Comparison of ENCODE assay signal across 8 cellular contexts in the genomic region with DNA sequence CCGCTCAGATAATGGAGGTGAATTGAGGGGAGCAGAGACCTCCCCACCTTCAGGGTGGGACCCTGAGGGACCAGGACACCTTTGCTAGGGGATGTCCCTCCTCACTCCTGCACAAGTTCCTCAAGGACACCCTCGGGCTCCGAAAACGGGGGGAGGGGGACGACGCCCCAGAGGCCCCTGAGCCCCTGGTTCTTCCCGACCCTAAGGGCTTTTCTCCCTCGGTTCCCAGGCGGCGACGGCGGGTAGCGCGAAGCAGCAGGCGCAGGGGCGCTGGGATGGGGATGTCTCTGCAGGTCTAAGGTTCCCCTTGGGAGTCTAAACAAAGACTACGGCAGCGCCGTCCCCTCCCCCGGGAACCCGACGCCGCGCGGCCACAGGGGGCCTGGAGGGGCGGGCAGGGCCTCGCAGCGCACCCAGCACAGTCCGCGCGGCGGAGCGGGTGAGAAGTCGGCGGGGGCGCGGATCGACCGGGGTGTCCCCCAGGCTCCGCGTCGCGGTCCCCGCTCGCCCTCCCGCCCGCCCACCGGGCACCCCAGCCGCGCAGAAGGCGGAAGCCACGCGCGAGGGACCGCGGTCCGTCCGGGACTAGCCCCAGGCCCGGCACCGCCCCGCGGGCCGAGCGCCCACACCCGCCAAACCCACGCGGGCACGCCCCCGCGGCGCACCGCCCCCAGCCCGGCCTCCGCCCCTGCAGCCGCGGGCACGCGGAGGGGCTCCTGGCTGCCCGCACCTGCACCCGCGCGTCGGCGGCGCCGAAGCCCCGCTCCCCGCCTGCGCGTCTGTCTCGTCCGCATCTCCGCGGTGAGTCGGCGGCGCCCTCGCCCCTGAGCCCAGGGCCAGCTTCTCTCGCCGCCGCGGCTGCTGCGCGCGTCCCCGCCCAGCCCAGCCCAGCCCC. TPM values are rescaled to one million over a fixed set of nuclear protein-coding genes. Genes with fewer than 3 reads are reported as not detected.
DNase-seq lines count a peak whose midpoint lies in the region; ATAC-seq and TF ChIP-seq lines count a peak whose summit lies in the region.

No MANE protein-coding gene starts in this region.

- TF ChIP-seq CTCF in breast epithelium (IDR thresholded peaks at IDR 0.05): no peak
- TF ChIP-seq CTCF in MCF 10A (IDR thresholded peaks at IDR 0.05; ENCODE audit: unreplicated experiment): no peak
- no peak for TF ChIP-seq CTCF in adrenal gland (IDR thresholded peaks at IDR 0.05)
- no peak for TF ChIP-seq CTCF in uterus (IDR thresholded peaks at IDR 0.05)

- no peak for TF ChIP-seq POLR2A in breast epithelium (IDR thresholded peaks at IDR 0.05)
- peak; percentile 51 to 55 for TF ChIP-seq POLR2A in adrenal gland (IDR thresholded peaks at IDR 0.05)
- TF ChIP-seq POLR2A in uterus (IDR thresholded peaks at IDR 0.05): no peak

- CTCF ChIA-PET in MCF 10A (lab: Yijun Ruan, JAX): no interaction called here

- H3K27me3 ChIP-seq in breast epithelium: peaks cover 5 to 57% of the 10 kb centered on the region in 2 donors
- H3K27me3 ChIP-seq in adrenal gland: peaks cover 2% of the 10 kb centered on the region
- no peaks in the 10 kb centered on the region for H3K27me3 ChIP-seq in uterus

- H3K4me1 ChIP-seq in breast epithelium: peaks cover 0 to 12% of the 10 kb centered on the region in 2 donors
- peaks cover 28 to 49% of the 10 kb centered on the region in 2 donors for H3K4me1 ChIP-seq in adrenal gland (replicated peaks in 1 of 2)
- no peaks in the 10 kb centered on the region for H3K4me1 ChIP-seq in uterus

- intact Hi-C loops in breast epithelium (cut with DNase I; ENCODE audit: low total_unique reads) (no loop called here), MCF 10A (cut with micrococcal nuclease) (no loop called here), adrenal gland (cut with DNase I) (no loop called here), uterus (cut with DNase I; ENCODE audit: low total_unique reads) (no loop called here)

- H3K9me3 ChIP-seq in breast epithelium (no peaks in the 10 kb centered on the region), adrenal gland (replicated peaks in 1 of 3) (no peaks in the 10 kb centered on the region), uterus (no peaks in the 10 kb centered on the region)

- peaks cover 10% of the 10 kb centered on the region for H3K4me1 Mint-ChIP-seq in MCF 10A (ENCODE audit: insufficient read depth, unreplicated experiment)

- no TSS peak for BruUV-seq in MCF 10A (replicated peaks; lab: Mats Ljungman, UMichigan)

- POLR2A ChIA-PET in MCF 10A (lab: Yijun Ruan, JAX): interaction anchor here (1.0 kb wide), 1 partner anchor 11 kb away, joined by 4 read pairs; no protein-coding TSS in a partner anchor

- H3K27ac Mint-ChIP-seq in MCF 10A (ENCODE audit: low read depth, unreplicated experiment): no peak overlapping the region

- ATAC-seq in left lobe of liver (peak; percentile 48), HG02798 (IDR thresholded peaks at IDR 0.05; ENCODE audit: poor library complexity, unreplicated experiment) (no peak), GM18909 (IDR thresholded peaks at IDR 0.05; ENCODE audit: poor library complexity, unreplicated experiment) (no peak)

- H3K4me3 Mint-ChIP-seq in MCF 10A (ENCODE audit: unreplicated experiment): no peak overlapping the region

- H3K4me3 ChIP-seq in breast epithelium (peak overlapping the region; percentile 47 to 69 (median 53)), adrenal gland (peak overlapping the region in 2 of 4 donors; percentile 77 to 80), uterus (peak overlapping the region; percentile 46 to 64)

- DNase-seq in breast epithelium (ENCODE audit: low spot score in 2 of 2): no peak
- DNase-seq in MCF 10A (ENCODE audit: unreplicated experiment): no peak
- DNase-seq in adrenal gland: peak in 6 of 7 donors; percentile 42 to 75 (median 65)
- DNase-seq in left lobe of liver (ENCODE audit: low spot score): no peak
- no peak for DNase-seq in uterus
- DNase-seq in OCI-M2 (lab: John Stamatoyannopoulos, UW; ENCODE audit: unreplicated experiment): no peak

- WGBS in adrenal gland, 4 donors: 3 to 12% (median 4%) methylated on average over 5 to 100 of the region's 106 CpGs

- peaks cover 28% of the 10 kb centered on the region for H3K27me3 Mint-ChIP-seq in MCF 10A (ENCODE audit: insufficient read depth, unreplicated experiment)

- no peak overlapping the region for H3K27ac ChIP-seq in breast epithelium
- H3K27ac ChIP-seq in adrenal gland: peak overlapping the region in 4 of 5 donors; percentile 72 to 91 (median 87)
- peak overlapping the region; percentile 62 to 88 for H3K27ac ChIP-seq in uterus

- no peaks in the 10 kb centered on the region for H3K36me3 Mint-ChIP-seq in MCF 10A (ENCODE audit: insufficient read depth, unreplicated experiment)

- no peaks in the 10 kb centered on the region for H3K9me3 Mint-ChIP-seq in MCF 10A (ENCODE audit: unreplicated experiment)

- no peaks in the 10 kb centered on the region for H3K36me3 ChIP-seq in breast epithelium
- H3K36me3 ChIP-seq in adrenal gland (replicated peaks in 1 of 2): no peaks in the 10 kb centered on the region
- H3K36me3 ChIP-seq in uterus: no peaks in the 10 kb centered on the region

RNA-seq across cellular contexts. Expression of a gene that starts 36.7 kb away (rescaled TPM):
- total RNA-seq in breast epithelium: 10 to 100 TPM in 1 of 3 donors, 1 to 10 TPM in 2; 3.7 to 35.0 (median 5.6) TPM
- not detected in 2 replicates for total RNA-seq in MCF 10A (2022)
- 100 to 1,000 TPM; 194 to 952 (median 387) TPM for total RNA-seq in adrenal gland
- polyA plus RNA-seq in adrenal gland: 100 to 1,000 TPM; 139 to 339 (median 176) TPM
- total RNA-seq in left lobe of liver: 2.4 TPM
- 10 to 100 TPM; 16.0 to 89.4 (median 56.1) TPM for total RNA-seq in uterus

RNA-seq across cellular contexts. Expression of a gene that starts 52.1 kb away (rescaled TPM):
- total RNA-seq in breast epithelium (10 to 100 TPM; 20.8 to 47.3 (median 44.9) TPM), MCF 10A (2022) (18.4 and 19.5 TPM in 2 replicates), adrenal gland (10 to 100 TPM; 14.4 to 53.8 (median 25.5) TPM), left lobe of liver (13.5 TPM), uterus (100 to 1,000 TPM in 1 of 4 donors, 10 to 100 TPM in 3; 22.4 to 157 (median 43.0) TPM)
- polyA plus RNA-seq in adrenal gland: 10 to 100 TPM; 17.9 to 40.7 (median 24.8) TPM

Comparison
In these comparisons a context has a peak if more than half of its experiments do, and no peak if none do; other contexts are left out.
1. DNase-seq: peak in adrenal gland (6 of 7); none in breast epithelium (0 of 2), MCF 10A (single experiment), left lobe of liver (single experiment), uterus (0 of 2) and OCI-M2 (single experiment).
2. H3K27ac ChIP-seq: peak in adrenal gland (4 of 5) and uterus (2 of 2); none in breast epithelium (0 of 2).
3. POLR2A ChIP-seq: peak in adrenal gland (2 of 2); none in breast epithelium (single experiment) and uterus (0 of 2).